ENCODE assay signal across 8 cellular contexts in the genomic region with DNA sequence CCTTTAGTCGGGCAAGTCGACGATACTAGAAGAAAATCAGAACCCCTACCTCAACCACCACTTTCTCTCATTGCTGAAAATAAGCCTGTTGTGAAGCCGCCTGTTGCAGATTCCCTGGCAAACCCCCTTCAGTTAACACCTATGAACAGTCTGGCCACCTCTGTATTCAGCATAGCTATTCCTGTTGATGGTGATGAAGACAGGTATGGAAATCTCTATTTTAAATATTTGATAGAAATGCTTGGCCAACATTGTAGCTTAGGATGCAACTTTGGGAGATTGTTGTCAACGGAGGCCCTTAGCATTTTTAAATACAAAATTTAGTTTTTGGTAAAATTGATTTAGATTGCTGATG. TPM values are rescaled to one million over a fixed set of nuclear protein-coding genes. Genes with fewer than 3 reads are reported as not detected.
DNase-seq lines count a peak whose midpoint lies in the region; ATAC-seq and TF ChIP-seq lines count a peak whose summit lies in the region.

No MANE protein-coding gene starts in this region.

- CTCF ChIA-PET in SK-N-SH (lab: Yijun Ruan, JAX), result interaction anchor here (1.2 to 3.4 kb wide), 3 partner anchors 13 to 85 kb away, joined by 5 to 13 read pairs (median 5); no protein-coding TSS in a partner anchor

- H3K9ac ChIP-seq in SK-N-SH (peak overlapping the region; percentile 95), iPS-20b (ENCODE audit: low read depth, low read length) (peak overlapping the region; percentile 33; the same call in 1 of the 2 replicates)

- H3K27me3 Mint-ChIP-seq in activated T-helper 1 cell treated with anti-CD3 and anti-CD28 coated beads, Interleukin-12 subunit alpha, Interleukin-12 subunit beta, Interleukin-2, Interleukin-4 antibody, amounts not matched to agents 30 ng/mL and 10 ng/mL and 1 ng/mL, durations not matched to agents 14 hours and 24 hours and 36 hours (ENCODE audit: insufficient read depth), result no peaks in the 10 kb centered on the region

- peak overlapping the region; percentile 78 for H3K27ac Mint-ChIP-seq in activated T-helper 1 cell treated with anti-CD3 and anti-CD28 coated beads, Interleukin-12 subunit alpha, Interleukin-12 subunit beta, Interleukin-2, Interleukin-4 antibody, amounts not matched to agents 30 ng/mL and 10 ng/mL and 1 ng/mL, durations not matched to agents 14 hours and 24 hours and 36 hours

- WGBS in SK-N-SH (ENCODE audit: low lambda C conversion rate), result 3% methylated on average over 5 of the region's 5 CpGs

- POLR2A ChIA-PET in SK-N-SH (lab: Yijun Ruan, JAX), result no interaction called here

- intact Hi-C loops in activated T-helper 1 cell treated with anti-CD3 and anti-CD28 coated beads, Interleukin-12 subunit alpha, Interleukin-12 subunit beta, Interleukin-2, Interleukin-4 antibody, amounts not matched to agents 30 ng/mL and 10 ng/mL and 1 ng/mL, durations not matched to agents 14 hours and 24 hours and 36 hours (cut with micrococcal nuclease), result loop anchor here (1.0 to 5.0 kb wide), 2 partner anchors 84 to 856 kb away; no protein-coding TSS in a partner anchor

- peak overlapping the region; percentile 90 for H3K4me2 ChIP-seq in SK-N-SH

- peaks cover 5 to 8% of the 10 kb centered on the region in 2 experiments; a peak in 3 of 4 replicates for H3K4me1 ChIP-seq in SK-N-SH (ENCODE audit: control insufficient read depth in 1 of 2, insufficient read depth in 2 of 2, low read depth in 1 of 2, low read length in 1 of 2)
- H3K4me1 ChIP-seq in iPS-20b (ENCODE audit: insufficient read depth, low read length), result peaks cover 7% of the 10 kb centered on the region; the same call in 1 of the 2 replicates

- H3K9me3 Mint-ChIP-seq in activated T-helper 1 cell treated with anti-CD3 and anti-CD28 coated beads, Interleukin-12 subunit alpha, Interleukin-12 subunit beta, Interleukin-2, Interleukin-4 antibody, amounts not matched to agents 30 ng/mL and 10 ng/mL and 1 ng/mL, durations not matched to agents 14 hours and 24 hours and 36 hours, result no peaks in the 10 kb centered on the region

- peaks cover 30% of the 10 kb centered on the region for H3K36me3 Mint-ChIP-seq in activated T-helper 1 cell treated with anti-CD3 and anti-CD28 coated beads, Interleukin-12 subunit alpha, Interleukin-12 subunit beta, Interleukin-2, Interleukin-4 antibody, amounts not matched to agents 30 ng/mL and 10 ng/mL and 1 ng/mL, durations not matched to agents 14 hours and 24 hours and 36 hours (ENCODE audit: low read depth)

- TF ChIP-seq CTCF in SK-N-SH (IDR thresholded peaks at IDR 0.05), result no peak

- H3K9me3 ChIP-seq in SK-N-SH, result no peaks in the 10 kb centered on the region
- no peaks in the 10 kb centered on the region for H3K9me3 ChIP-seq in iPS-20b (ENCODE audit: insufficient read depth, low read depth, low read length)

- peaks cover 82% of the 10 kb centered on the region for H3K79me2 ChIP-seq in SK-N-SH (ENCODE audit: insufficient read depth)

- H3K4me3 ChIP-seq in SK-N-SH (ENCODE audit: low read depth in 2 of 2, low read length in 1 of 2) (peak overlapping the region; percentile 87 to 91), iPS-20b (ENCODE audit: low read length) (peak overlapping the region; percentile 92)

- H3K36me3 ChIP-seq in SK-N-SH (replicated peaks in 1 of 2; ENCODE audit: control insufficient read depth in 1 of 2, insufficient read depth in 2 of 2, low read length in 1 of 2) (peaks cover 27 to 35% of the 10 kb centered on the region in 2 experiments), iPS-20b (ENCODE audit: insufficient read depth, low read depth, low read length) (peaks cover 8% of the 10 kb centered on the region; the same call in 1 of the 2 replicates)

- H2AFZ ChIP-seq in SK-N-SH (ENCODE audit: low read depth), result no peak overlapping the region

- H3K27ac ChIP-seq in SK-N-SH (ENCODE audit: low read depth in 2 of 2, low read length in 1 of 2) (peak overlapping the region in 1 of 2 experiments; percentile 97; a peak in 1 of 4 replicates), iPS-20b (ENCODE audit: low read length) (no peak overlapping the region), substantia nigra (ENCODE audit: low read depth, low read length, poor library complexity, severe bottlenecking) (peak overlapping the region; percentile 97)

- ATAC-seq in SK-N-SH treated with all-trans-retinoic acid at 6 μM for 48 hours (no peak), HG02623 (IDR thresholded peaks at IDR 0.05; ENCODE audit: unreplicated experiment) (no peak), HG02885 (IDR thresholded peaks at IDR 0.05; ENCODE audit: poor library complexity, unreplicated experiment) (no peak)

- peak overlapping the region; percentile 83 for H3K4me3 Mint-ChIP-seq in activated T-helper 1 cell treated with anti-CD3 and anti-CD28 coated beads, Interleukin-12 subunit alpha, Interleukin-12 subunit beta, Interleukin-2, Interleukin-4 antibody, amounts not matched to agents 30 ng/mL and 10 ng/mL and 1 ng/mL, durations not matched to agents 14 hours and 24 hours and 36 hours

- no peaks in the 10 kb centered on the region for H3K27me3 ChIP-seq in SK-N-SH (ENCODE audit: insufficient read depth)
- no peaks in the 10 kb centered on the region for H3K27me3 ChIP-seq in iPS-20b (ENCODE audit: insufficient read depth, low read length)

- no peak for TF ChIP-seq EP300 in SK-N-SH (IDR thresholded peaks at IDR 0.05; ENCODE audit: borderline replicate concordance in 1 of 2, low read depth in 1 of 2, low read length in 1 of 2)

- DNase-seq in SK-N-SH, result no peak
- DNase-seq in activated T-helper 1 cell treated with anti-CD3 and anti-CD28 coated beads, Interleukin-12 subunit alpha, Interleukin-12 subunit beta, Interleukin-2, Interleukin-4 antibody, amounts not matched to agents 30 ng/mL and 10 ng/mL and 1 ng/mL, durations not matched to agents 14 hours and 24 hours and 36 hours (ENCODE audit: low spot score), result no peak
- no peak for DNase-seq in substantia nigra (lab: John Stamatoyannopoulos, UW)
- DNase-seq in NCI-H446 treated with DMSO at 0.1 percent for 48 hours (lab: John Stamatoyannopoulos, UW), result no peak

- H4K20me1 ChIP-seq in SK-N-SH (ENCODE audit: insufficient read depth), result peaks cover 72% of the 10 kb centered on the region

- no peak for TF ChIP-seq RAD21 in SK-N-SH (IDR thresholded peaks at IDR 0.05; ENCODE audit: low read length)

- H3K4me1 Mint-ChIP-seq in activated T-helper 1 cell treated with anti-CD3 and anti-CD28 coated beads, Interleukin-12 subunit alpha, Interleukin-12 subunit beta, Interleukin-2, Interleukin-4 antibody, amounts not matched to agents 30 ng/mL and 10 ng/mL and 1 ng/mL, durations not matched to agents 14 hours and 24 hours and 36 hours (ENCODE audit: low read depth), result peaks cover 63% of the 10 kb centered on the region

- peaks cover 22% of the 10 kb centered on the region for H3F3A ChIP-seq in SK-N-SH (replicated peaks; ENCODE audit: insufficient read depth)

- no peaks in the 10 kb centered on the region for H3K9me2 ChIP-seq in SK-N-SH

TF ChIP-seq in SK-N-SH, 30 proteins besides CTCF, POLR2A, EP300 and RAD21 (continues in another document):
- no peak; the same call in 1 of the 2 replicates for TF ChIP-seq SIN3A (IDR thresholded peaks at IDR 0.05; ENCODE audit: borderline replicate concordance, low read depth, low read length)
- TF ChIP-seq USF1 (IDR thresholded peaks at IDR 0.05; ENCODE audit: borderline replicate concordance, low read depth), result no peak
- TF ChIP-seq, protein P1, sequence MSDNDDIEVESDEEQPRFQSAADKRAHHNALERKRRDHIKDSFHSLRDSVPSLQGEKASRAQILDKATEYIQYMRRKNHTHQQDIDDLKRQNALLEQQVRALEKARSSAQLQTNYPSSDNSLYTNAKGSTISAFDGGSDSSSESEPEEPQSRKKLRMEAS (IDR thresholded peaks at IDR 0.05; ENCODE audit: low read depth), result no peak
- TF ChIP-seq RFX5 (IDR thresholded peaks at IDR 0.05; ENCODE audit: low read length), result no peak
- TF ChIP-seq NFIC (IDR thresholded peaks at IDR 0.05; ENCODE audit: borderline replicate concordance), result no peak
- TF ChIP-seq RXRA (IDR thresholded peaks at IDR 0.05; ENCODE audit: borderline replicate concordance, low read depth), result no peak
- no peak for TF ChIP-seq FOSL2 (IDR thresholded peaks at IDR 0.05; ENCODE audit: borderline replicate concordance, low read depth)

TF ChIP-seq in SK-N-SH treated with all-trans-retinoic acid at 6 μM for 48 hours, 23 proteins besides CTCF, POLR2A, EP300 and RAD21 (continues in another document):
- TF ChIP-seq BACH2 (CRISPR knock-in tag; IDR thresholded peaks at IDR 0.05; ENCODE audit: borderline replicate concordance), result no peak
- TF ChIP-seq, protein P2, sequence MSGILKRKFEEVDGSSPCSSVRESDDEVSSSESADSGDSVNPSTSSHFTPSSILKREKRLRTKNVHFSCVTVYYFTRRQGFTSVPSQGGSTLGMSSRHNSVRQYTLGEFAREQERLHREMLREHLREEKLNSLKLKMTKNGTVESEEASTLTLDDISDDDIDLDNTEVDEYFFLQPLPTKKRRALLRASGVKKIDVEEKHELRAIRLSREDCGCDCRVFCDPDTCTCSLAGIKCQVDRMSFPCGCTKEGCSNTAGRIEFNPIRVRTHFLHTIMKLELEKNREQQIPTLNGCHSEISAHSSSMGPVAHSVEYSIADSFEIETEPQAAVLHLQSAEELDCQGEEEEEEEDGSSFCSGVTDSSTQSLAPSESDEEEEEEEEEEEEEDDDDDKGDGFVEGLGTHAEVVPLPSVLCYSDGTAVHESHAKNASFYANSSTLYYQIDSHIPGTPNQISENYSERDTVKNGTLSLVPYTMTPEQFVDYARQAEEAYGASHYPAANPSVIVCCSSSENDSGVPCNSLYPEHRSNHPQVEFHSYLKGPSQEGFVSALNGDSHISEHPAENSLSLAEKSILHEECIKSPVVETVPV (CRISPR knock-in tag; IDR thresholded peaks at IDR 0.05), result no peak
- no peak for TF ChIP-seq ISL1 (CRISPR knock-in tag; IDR thresholded peaks at IDR 0.05)

RNA-seq across cellular contexts. Expression of gene TSC22D2, which starts 3.0 kb away (rescaled TPM):
- polyA plus RNA-seq in SK-N-SH (2012; rRNA removed), result 4.4 and 4.8 TPM in 2 replicates
- polyA plus RNA-seq in SK-N-SH (2012; cell fraction: cytosol; rRNA removed), result 7.3 and 7.9 TPM in 2 replicates
- polyA plus RNA-seq in SK-N-SH (2012; cell fraction: nucleus; rRNA removed), result 4.3 and 13.1 TPM in 2 replicates
- 21.3 and 22.7 TPM in 2 replicates for total RNA-seq in activated T-helper 1 cell treated with anti-CD3 and anti-CD28 coated beads, Interleukin-12 subunit alpha, Interleukin-12 subunit beta, Interleukin-2, Interleukin-4 antibody, amounts not matched to agents 30 ng/mL and 10 ng/mL and 1 ng/mL, durations not matched to agents 14 hours and 24 hours and 36 hours
